Comparison of ENCODE assay signal across 28 cellular contexts in genomic region chr1:183550915-183551314, GRCh38. TPM values are rescaled to one million over a fixed set of nuclear protein-coding genes. Genes with fewer than 3 reads are reported as not detected.
A peak's percentile ranks its signal among the peaks of the same experiment; 100 is the strongest.
DNase-seq lines count a peak whose midpoint lies in the region; ATAC-seq lines count a peak whose summit lies in the region.
"Had no signal": no experiment of that assay in that cellular context is flagged by ENCODE, and none has a peak within 500 bp of the region (broad histone marks: within the 10 kb centered on the region; RNA-seq: fewer than 3 reads in every experiment).

No MANE protein-coding gene starts in this region.

- H3K4me3 Mint-ChIP-seq in activated CD4-positive, alpha-beta T cell treated with anti-CD3 and anti-CD28 coated beads, Interleukin-2, amount 10 ng/mL, durations not matched to agents 24 days and 14 days, result no peak overlapping the region
- no peak overlapping the region for H3K4me3 Mint-ChIP-seq in activated CD4-positive, alpha-beta T cell treated with anti-CD3 and anti-CD28 coated beads, Interleukin-2, amount 10 ng/mL, durations not matched to agents 7 days and 5 days
- no peak overlapping the region for H3K4me3 Mint-ChIP-seq in activated naive CD8-positive, alpha-beta T cell
- H3K4me3 Mint-ChIP-seq in naive thymus-derived CD4-positive, alpha-beta T cell, result no peak overlapping the region
- H3K4me3 Mint-ChIP-seq: nephron had no signal

- no peak overlapping the region for H3K4me3 ChIP-seq in naive thymus-derived CD4-positive, alpha-beta T cell (ENCODE audit: low read length)
- H3K4me3 ChIP-seq: pancreas, right atrium auricular region, suprapubic skin, uterus had no signal

- DNase-seq in activated CD4-positive, alpha-beta T cell treated with anti-CD3 and anti-CD28 coated beads, Interleukin-2, amount 10 ng/mL, durations not matched to agents 24 days and 14 days, result no peak
- DNase-seq in activated CD4-positive, alpha-beta T cell treated with anti-CD3 and anti-CD28 coated beads, Interleukin-2, amount 10 ng/mL, durations not matched to agents 7 days and 5 days, result no peak
- peak; percentile 10 for DNase-seq in G401 (ENCODE audit: low spot score)
- DNase-seq in naive thymus-derived CD4-positive, alpha-beta T cell, result no peak
- no peak for DNase-seq in stimulated activated naive CD4-positive, alpha-beta T cell (lab: John Stamatoyannopoulos, UW)
- DNase-seq: activated CD4-positive, alpha-beta T cell treated with anti-CD3 and anti-CD28 coated beads for 1 hour; activated CD8-positive, alpha-beta memory T cell treated with anti-CD3 and anti-CD28 coated beads, Interleukin-2, amount 50 U/mL, for 48 hours; cerebellar nuclear complex; foreskin melanocyte; GF-D8; hypothalamus; left ventricle myocardium superior; midbrain; MM.1S; NCI-H1436; NCI-H774; pancreas; PC-3; T-helper 1 cell; uterus had no signal

- H3K4me1 Mint-ChIP-seq in activated CD4-positive, alpha-beta T cell treated with anti-CD3 and anti-CD28 coated beads, Interleukin-2, amount 10 ng/mL, durations not matched to agents 24 days and 14 days, result peaks cover 8% of the 10 kb centered on the region
- peaks cover 7% of the 10 kb centered on the region for H3K4me1 Mint-ChIP-seq in activated CD4-positive, alpha-beta T cell treated with anti-CD3 and anti-CD28 coated beads, Interleukin-2, amount 10 ng/mL, durations not matched to agents 7 days and 5 days
- peaks cover 1% of the 10 kb centered on the region for H3K4me1 Mint-ChIP-seq in activated naive CD8-positive, alpha-beta T cell (ENCODE audit: low read depth)
- H3K4me1 Mint-ChIP-seq in naive thymus-derived CD4-positive, alpha-beta T cell, result peaks cover 0 to 16% (median 0%) of the 10 kb centered on the region in 7 donors

- intact Hi-C loops in activated CD4-positive, alpha-beta T cell treated with anti-CD3 and anti-CD28 coated beads, Interleukin-2, amount 10 ng/mL, durations not matched to agents 24 days and 14 days (cut with micrococcal nuclease), result no loop called here
- intact Hi-C loops in naive thymus-derived CD4-positive, alpha-beta T cell (cut with micrococcal nuclease), result no loop called here

- ATAC-seq in naive thymus-derived CD4-positive, alpha-beta T cell, result no peak
- no peak for ATAC-seq in GM18517 (IDR thresholded peaks at IDR 0.05; ENCODE audit: unreplicated experiment)
- no peak for ATAC-seq in GM18511 (IDR thresholded peaks at IDR 0.05; ENCODE audit: unreplicated experiment)
- ATAC-seq: esophagus mucosa, pancreas, PC-3 had no signal

- POLR2A ChIA-PET in activated CD4-positive, alpha-beta T cell treated with anti-CD3 and anti-CD28 coated beads, Interleukin-2, amount 10 ng/mL, durations not matched to agents 7 days and 5 days (lab: Charles Lee), result no interaction called here
- POLR2A ChIA-PET in naive thymus-derived CD4-positive, alpha-beta T cell (lab: Charles Lee), result no interaction called here

- no peak overlapping the region for H3K27ac ChIP-seq in naive thymus-derived CD4-positive, alpha-beta T cell (ENCODE audit: low read depth, low read length)
- H3K27ac ChIP-seq: C4-2B, pancreas, right atrium auricular region, suprapubic skin, uterus had no signal

- H3K27me3 ChIP-seq in naive thymus-derived CD4-positive, alpha-beta T cell (ENCODE audit: control insufficient read depth in 2 of 2, insufficient read depth in 2 of 2, low read length in 2 of 2), result no peaks in the 10 kb centered on the region
- H3K27me3 ChIP-seq: pancreas, right atrium auricular region, suprapubic skin, uterus had no signal

- H3K27me3 Mint-ChIP-seq in activated CD4-positive, alpha-beta T cell treated with anti-CD3 and anti-CD28 coated beads, Interleukin-2, amount 10 ng/mL, durations not matched to agents 24 days and 14 days, result no peaks in the 10 kb centered on the region
- no peaks in the 10 kb centered on the region for H3K27me3 Mint-ChIP-seq in activated CD4-positive, alpha-beta T cell treated with anti-CD3 and anti-CD28 coated beads, Interleukin-2, amount 10 ng/mL, durations not matched to agents 7 days and 5 days
- H3K27me3 Mint-ChIP-seq in activated naive CD8-positive, alpha-beta T cell, result no peaks in the 10 kb centered on the region
- no peaks in the 10 kb centered on the region for H3K27me3 Mint-ChIP-seq in naive thymus-derived CD4-positive, alpha-beta T cell

- peaks cover 65% of the 10 kb centered on the region for H3K36me3 Mint-ChIP-seq in activated CD4-positive, alpha-beta T cell treated with anti-CD3 and anti-CD28 coated beads, Interleukin-2, amount 10 ng/mL, durations not matched to agents 24 days and 14 days (ENCODE audit: low read depth)
- H3K36me3 Mint-ChIP-seq in activated CD4-positive, alpha-beta T cell treated with anti-CD3 and anti-CD28 coated beads, Interleukin-2, amount 10 ng/mL, durations not matched to agents 7 days and 5 days (ENCODE audit: low read depth), result peaks cover 69% of the 10 kb centered on the region
- H3K36me3 Mint-ChIP-seq in activated naive CD8-positive, alpha-beta T cell, result peaks cover 7% of the 10 kb centered on the region
- peaks cover 20 to 42% (median 34%) of the 10 kb centered on the region in 5 donors for H3K36me3 Mint-ChIP-seq in naive thymus-derived CD4-positive, alpha-beta T cell

- CTCF ChIA-PET in activated CD4-positive, alpha-beta T cell treated with anti-CD3 and anti-CD28 coated beads, Interleukin-2, amount 10 ng/mL, durations not matched to agents 7 days and 5 days (lab: Charles Lee), result interaction anchor here (2.0 kb wide), 1 partner anchor 82 kb away, joined by 5 read pairs; no protein-coding TSS in a partner anchor
- CTCF ChIA-PET in naive thymus-derived CD4-positive, alpha-beta T cell (lab: Charles Lee), result no interaction called here

- no peaks in the 10 kb centered on the region for H3K4me1 ChIP-seq in naive thymus-derived CD4-positive, alpha-beta T cell (ENCODE audit: control insufficient read depth in 2 of 2, insufficient read depth in 2 of 2, low read length in 2 of 2)
- H3K4me1 ChIP-seq: pancreas, suprapubic skin, uterus had no signal

- H3K9me3 Mint-ChIP-seq in activated CD4-positive, alpha-beta T cell treated with anti-CD3 and anti-CD28 coated beads, Interleukin-2, amount 10 ng/mL, durations not matched to agents 24 days and 14 days, result no peaks in the 10 kb centered on the region
- H3K9me3 Mint-ChIP-seq in activated CD4-positive, alpha-beta T cell treated with anti-CD3 and anti-CD28 coated beads, Interleukin-2, amount 10 ng/mL, durations not matched to agents 7 days and 5 days, result no peaks in the 10 kb centered on the region
- H3K9me3 Mint-ChIP-seq in activated naive CD8-positive, alpha-beta T cell (ENCODE audit: low read depth), result no peaks in the 10 kb centered on the region
- no peaks in the 10 kb centered on the region for H3K9me3 Mint-ChIP-seq in naive thymus-derived CD4-positive, alpha-beta T cell
- H3K9me3 Mint-ChIP-seq: nephron had no signal

- no peaks in the 10 kb centered on the region for H3K9me3 ChIP-seq in naive thymus-derived CD4-positive, alpha-beta T cell (ENCODE audit: control insufficient read depth in 2 of 3, low read length in 3 of 3)
- H3K9me3 ChIP-seq: pancreas, right atrium auricular region, suprapubic skin, uterus had no signal

- H3K36me3 ChIP-seq in naive thymus-derived CD4-positive, alpha-beta T cell (ENCODE audit: control insufficient read depth in 2 of 3, insufficient read depth in 3 of 3, low read length in 3 of 3), result peaks cover 22 to 67% (median 38%) of the 10 kb centered on the region in 3 experiments
- H3K36me3 ChIP-seq: uterus had no signal

- H3K27ac Mint-ChIP-seq in activated CD4-positive, alpha-beta T cell treated with anti-CD3 and anti-CD28 coated beads, Interleukin-2, amount 10 ng/mL, durations not matched to agents 24 days and 14 days, result peak overlapping the region; percentile 55
- H3K27ac Mint-ChIP-seq in activated CD4-positive, alpha-beta T cell treated with anti-CD3 and anti-CD28 coated beads, Interleukin-2, amount 10 ng/mL, durations not matched to agents 7 days and 5 days, result no peak overlapping the region
- H3K27ac Mint-ChIP-seq in activated naive CD8-positive, alpha-beta T cell, result peak overlapping the region; percentile 59
- peak overlapping the region in 5 of 9 donors; percentile 23 to 80 (median 46) for H3K27ac Mint-ChIP-seq in naive thymus-derived CD4-positive, alpha-beta T cell

- in situ Hi-C loops in G401 (cut with HindIII; ENCODE audit: low sequenced_read_pairs), result no loop called here

RNA-seq across cellular contexts. Expression of gene NCF2, which starts 39.3 kb away (rescaled TPM):
- 5.3 and 6.2 TPM in 2 replicates for total RNA-seq in activated CD4-positive, alpha-beta T cell treated with anti-CD3 and anti-CD28 coated beads, Interleukin-2, amount 10 ng/mL, durations not matched to agents 24 days and 14 days
- total RNA-seq in activated CD4-positive, alpha-beta T cell treated with anti-CD3 and anti-CD28 coated beads, Interleukin-2, amount 10 ng/mL, durations not matched to agents 7 days and 5 days, result 10 to 100 TPM; 15.3 to 15.8 TPM
- total RNA-seq in G401 (2014; rRNA removed; shearing (Covaris generic)), result not detected in 2 replicates
- 100 to 1,000 TPM in 1 of 5 experiments, 10 to 100 TPM in 2, 1 to 10 TPM in 2; 2.2 to 145 (median 15.2) TPM for total RNA-seq in naive thymus-derived CD4-positive, alpha-beta T cell
- 1 to 10 TPM in 1 of 2 donors, under 1 TPM in 1; 0.43 to 3.8 TPM for polyA plus RNA-seq in naive thymus-derived CD4-positive, alpha-beta T cell
